2 cellular contexts compared by ENCODE assay signal in the genomic region with DNA sequence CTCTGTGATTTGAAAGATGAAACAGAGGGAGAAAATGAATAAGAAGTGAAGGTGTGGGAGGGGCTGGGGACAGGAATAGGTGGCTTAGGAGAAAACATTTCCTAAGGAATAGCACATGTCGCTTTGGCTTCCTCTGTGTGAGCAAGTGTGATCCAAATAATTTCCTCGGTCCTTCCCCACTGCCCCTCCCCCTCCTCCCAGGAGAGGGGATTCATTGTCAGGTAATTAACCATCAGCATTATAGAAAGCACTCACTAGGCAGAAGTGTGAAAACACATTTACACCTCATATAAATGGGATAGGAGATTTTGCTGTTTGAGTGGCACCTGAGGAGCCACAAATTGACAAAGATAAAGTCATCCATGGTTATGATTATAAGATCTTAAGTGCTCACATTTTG.
TF ChIP-seq lines count a peak whose summit lies in the region.

No MANE protein-coding gene starts in this region.

TF ChIP-seq in GM23338, 12 proteins besides CTCF, POLR2A, EP300 and RAD21 (continued from another document):
- TF ChIP-seq, protein P1, sequence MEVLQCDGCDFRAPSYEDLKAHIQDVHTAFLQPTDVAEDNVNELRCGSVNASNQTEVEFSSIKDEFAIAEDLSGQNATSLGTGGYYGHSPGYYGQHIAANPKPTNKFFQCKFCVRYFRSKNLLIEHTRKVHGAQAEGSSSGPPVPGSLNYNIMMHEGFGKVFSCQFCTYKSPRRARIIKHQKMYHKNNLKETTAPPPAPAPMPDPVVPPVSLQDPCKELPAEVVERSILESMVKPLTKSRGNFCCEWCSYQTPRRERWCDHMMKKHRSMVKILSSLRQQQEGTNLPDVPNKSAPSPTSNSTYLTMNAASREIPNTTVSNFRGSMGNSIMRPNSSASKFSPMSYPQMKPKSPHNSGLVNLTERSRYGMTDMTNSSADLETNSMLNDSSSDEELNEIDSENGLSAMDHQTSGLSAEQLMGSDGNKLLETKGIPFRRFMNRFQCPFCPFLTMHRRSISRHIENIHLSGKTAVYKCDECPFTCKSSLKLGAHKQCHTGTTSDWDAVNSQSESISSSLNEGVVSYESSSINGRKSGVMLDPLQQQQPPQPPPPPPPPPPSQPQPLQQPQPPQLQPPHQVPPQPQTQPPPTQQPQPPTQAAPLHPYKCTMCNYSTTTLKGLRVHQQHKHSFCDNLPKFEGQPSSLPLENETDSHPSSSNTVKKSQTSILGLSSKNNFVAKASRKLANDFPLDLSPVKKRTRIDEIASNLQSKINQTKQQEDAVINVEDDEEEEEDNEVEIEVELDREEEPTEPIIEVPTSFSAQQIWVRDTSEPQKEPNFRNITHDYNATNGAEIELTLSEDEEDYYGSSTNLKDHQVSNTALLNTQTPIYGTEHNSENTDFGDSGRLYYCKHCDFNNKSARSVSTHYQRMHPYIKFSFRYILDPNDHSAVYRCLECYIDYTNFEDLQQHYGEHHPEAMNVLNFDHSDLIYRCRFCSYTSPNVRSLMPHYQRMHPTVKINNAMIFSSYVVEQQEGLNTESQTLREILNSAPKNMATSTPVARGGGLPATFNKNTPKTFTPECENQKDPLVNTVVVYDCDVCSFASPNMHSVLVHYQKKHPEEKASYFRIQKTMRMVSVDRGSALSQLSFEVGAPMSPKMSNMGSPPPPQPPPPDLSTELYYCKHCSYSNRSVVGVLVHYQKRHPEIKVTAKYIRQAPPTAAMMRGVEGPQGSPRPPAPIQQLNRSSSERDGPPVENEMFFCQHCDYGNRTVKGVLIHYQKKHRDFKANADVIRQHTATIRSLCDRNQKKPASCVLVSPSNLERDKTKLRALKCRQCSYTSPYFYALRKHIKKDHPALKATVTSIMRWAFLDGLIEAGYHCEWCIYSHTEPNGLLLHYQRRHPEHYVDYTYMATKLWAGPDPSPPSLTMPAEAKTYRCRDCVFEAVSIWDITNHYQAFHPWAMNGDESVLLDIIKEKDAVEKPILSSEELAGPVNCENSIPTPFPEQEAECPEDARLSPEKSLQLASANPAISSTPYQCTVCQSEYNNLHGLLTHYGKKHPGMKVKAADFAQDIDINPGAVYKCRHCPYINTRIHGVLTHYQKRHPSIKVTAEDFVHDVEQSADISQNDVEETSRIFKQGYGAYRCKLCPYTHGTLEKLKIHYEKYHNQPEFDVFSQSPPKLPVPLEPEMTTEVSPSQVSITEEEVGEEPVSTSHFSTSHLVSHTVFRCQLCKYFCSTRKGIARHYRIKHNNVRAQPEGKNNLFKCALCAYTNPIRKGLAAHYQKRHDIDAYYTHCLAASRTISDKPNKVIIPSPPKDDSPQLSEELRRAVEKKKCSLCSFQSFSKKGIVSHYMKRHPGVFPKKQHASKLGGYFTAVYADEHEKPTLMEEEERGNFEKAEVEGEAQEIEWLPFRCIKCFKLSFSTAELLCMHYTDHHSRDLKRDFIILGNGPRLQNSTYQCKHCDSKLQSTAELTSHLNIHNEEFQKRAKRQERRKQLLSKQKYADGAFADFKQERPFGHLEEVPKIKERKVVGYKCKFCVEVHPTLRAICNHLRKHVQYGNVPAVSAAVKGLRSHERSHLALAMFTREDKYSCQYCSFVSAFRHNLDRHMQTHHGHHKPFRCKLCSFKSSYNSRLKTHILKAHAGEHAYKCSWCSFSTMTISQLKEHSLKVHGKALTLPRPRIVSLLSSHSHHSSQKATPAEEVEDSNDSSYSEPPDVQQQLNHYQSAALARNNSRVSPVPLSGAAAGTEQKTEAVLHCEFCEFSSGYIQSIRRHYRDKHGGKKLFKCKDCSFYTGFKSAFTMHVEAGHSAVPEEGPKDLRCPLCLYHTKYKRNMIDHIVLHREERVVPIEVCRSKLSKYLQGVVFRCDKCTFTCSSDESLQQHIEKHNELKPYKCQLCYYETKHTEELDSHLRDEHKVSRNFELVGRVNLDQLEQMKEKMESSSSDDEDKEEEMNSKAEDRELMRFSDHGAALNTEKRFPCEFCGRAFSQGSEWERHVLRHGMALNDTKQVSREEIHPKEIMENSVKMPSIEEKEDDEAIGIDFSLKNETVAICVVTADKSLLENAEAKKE (CRISPR knock-in tag; IDR thresholded peaks at IDR 0.05) = no peak
- TF ChIP-seq ZNF331 (CRISPR knock-in tag; IDR thresholded peaks at IDR 0.05; ENCODE audit: low read depth) (no peak), EZH2 (IDR thresholded peaks at IDR 0.05; ENCODE audit: low read depth, unreplicated experiment) (no peak)
- TF ChIP-seq, protein P2, sequence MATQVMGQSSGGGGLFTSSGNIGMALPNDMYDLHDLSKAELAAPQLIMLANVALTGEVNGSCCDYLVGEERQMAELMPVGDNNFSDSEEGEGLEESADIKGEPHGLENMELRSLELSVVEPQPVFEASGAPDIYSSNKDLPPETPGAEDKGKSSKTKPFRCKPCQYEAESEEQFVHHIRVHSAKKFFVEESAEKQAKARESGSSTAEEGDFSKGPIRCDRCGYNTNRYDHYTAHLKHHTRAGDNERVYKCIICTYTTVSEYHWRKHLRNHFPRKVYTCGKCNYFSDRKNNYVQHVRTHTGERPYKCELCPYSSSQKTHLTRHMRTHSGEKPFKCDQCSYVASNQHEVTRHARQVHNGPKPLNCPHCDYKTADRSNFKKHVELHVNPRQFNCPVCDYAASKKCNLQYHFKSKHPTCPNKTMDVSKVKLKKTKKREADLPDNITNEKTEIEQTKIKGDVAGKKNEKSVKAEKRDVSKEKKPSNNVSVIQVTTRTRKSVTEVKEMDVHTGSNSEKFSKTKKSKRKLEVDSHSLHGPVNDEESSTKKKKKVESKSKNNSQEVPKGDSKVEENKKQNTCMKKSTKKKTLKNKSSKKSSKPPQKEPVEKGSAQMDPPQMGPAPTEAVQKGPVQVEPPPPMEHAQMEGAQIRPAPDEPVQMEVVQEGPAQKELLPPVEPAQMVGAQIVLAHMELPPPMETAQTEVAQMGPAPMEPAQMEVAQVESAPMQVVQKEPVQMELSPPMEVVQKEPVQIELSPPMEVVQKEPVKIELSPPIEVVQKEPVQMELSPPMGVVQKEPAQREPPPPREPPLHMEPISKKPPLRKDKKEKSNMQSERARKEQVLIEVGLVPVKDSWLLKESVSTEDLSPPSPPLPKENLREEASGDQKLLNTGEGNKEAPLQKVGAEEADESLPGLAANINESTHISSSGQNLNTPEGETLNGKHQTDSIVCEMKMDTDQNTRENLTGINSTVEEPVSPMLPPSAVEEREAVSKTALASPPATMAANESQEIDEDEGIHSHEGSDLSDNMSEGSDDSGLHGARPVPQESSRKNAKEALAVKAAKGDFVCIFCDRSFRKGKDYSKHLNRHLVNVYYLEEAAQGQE (IDR thresholded peaks at IDR 0.05; ENCODE audit: unreplicated experiment) = no peak

TF ChIP-seq in WTC11, 78 proteins besides CTCF, POLR2A, EP300 and RAD21 (continued from another document):
- TF ChIP-seq, protein P3, sequence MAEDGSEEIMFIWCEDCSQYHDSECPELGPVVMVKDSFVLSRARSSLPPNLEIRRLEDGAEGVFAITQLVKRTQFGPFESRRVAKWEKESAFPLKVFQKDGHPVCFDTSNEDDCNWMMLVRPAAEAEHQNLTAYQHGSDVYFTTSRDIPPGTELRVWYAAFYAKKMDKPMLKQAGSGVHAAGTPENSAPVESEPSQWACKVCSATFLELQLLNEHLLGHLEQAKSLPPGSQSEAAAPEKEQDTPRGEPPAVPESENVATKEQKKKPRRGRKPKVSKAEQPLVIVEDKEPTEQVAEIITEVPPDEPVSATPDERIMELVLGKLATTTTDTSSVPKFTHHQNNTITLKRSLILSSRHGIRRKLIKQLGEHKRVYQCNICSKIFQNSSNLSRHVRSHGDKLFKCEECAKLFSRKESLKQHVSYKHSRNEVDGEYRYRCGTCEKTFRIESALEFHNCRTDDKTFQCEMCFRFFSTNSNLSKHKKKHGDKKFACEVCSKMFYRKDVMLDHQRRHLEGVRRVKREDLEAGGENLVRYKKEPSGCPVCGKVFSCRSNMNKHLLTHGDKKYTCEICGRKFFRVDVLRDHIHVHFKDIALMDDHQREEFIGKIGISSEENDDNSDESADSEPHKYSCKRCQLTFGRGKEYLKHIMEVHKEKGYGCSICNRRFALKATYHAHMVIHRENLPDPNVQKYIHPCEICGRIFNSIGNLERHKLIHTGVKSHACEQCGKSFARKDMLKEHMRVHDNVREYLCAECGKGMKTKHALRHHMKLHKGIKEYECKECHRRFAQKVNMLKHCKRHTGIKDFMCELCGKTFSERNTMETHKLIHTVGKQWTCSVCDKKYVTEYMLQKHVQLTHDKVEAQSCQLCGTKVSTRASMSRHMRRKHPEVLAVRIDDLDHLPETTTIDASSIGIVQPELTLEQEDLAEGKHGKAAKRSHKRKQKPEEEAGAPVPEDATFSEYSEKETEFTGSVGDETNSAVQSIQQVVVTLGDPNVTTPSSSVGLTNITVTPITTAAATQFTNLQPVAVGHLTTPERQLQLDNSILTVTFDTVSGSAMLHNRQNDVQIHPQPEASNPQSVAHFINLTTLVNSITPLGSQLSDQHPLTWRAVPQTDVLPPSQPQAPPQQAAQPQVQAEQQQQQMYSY (CRISPR knock-in tag; IDR thresholded peaks at IDR 0.05) = no peak
- TF ChIP-seq TCF7 (CRISPR knock-in tag; IDR thresholded peaks at IDR 0.05; ENCODE audit: low read depth) (no peak), NR2C2 (CRISPR knock-in tag; IDR thresholded peaks at IDR 0.05) (no peak)
- TF ChIP-seq, protein P4, sequence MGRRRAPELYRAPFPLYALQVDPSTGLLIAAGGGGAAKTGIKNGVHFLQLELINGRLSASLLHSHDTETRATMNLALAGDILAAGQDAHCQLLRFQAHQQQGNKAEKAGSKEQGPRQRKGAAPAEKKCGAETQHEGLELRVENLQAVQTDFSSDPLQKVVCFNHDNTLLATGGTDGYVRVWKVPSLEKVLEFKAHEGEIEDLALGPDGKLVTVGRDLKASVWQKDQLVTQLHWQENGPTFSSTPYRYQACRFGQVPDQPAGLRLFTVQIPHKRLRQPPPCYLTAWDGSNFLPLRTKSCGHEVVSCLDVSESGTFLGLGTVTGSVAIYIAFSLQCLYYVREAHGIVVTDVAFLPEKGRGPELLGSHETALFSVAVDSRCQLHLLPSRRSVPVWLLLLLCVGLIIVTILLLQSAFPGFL (CRISPR knock-in tag; IDR thresholded peaks at IDR 0.05; ENCODE audit: borderline replicate concordance) = no peak
- TF ChIP-seq, protein P5, sequence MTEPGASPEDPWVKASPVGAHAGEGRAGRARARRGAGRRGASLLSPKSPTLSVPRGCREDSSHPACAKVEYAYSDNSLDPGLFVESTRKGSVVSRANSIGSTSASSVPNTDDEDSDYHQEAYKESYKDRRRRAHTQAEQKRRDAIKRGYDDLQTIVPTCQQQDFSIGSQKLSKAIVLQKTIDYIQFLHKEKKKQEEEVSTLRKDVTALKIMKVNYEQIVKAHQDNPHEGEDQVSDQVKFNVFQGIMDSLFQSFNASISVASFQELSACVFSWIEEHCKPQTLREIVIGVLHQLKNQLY (CRISPR knock-in tag; IDR thresholded peaks at IDR 0.05) = no peak
- TF ChIP-seq, protein P6, sequence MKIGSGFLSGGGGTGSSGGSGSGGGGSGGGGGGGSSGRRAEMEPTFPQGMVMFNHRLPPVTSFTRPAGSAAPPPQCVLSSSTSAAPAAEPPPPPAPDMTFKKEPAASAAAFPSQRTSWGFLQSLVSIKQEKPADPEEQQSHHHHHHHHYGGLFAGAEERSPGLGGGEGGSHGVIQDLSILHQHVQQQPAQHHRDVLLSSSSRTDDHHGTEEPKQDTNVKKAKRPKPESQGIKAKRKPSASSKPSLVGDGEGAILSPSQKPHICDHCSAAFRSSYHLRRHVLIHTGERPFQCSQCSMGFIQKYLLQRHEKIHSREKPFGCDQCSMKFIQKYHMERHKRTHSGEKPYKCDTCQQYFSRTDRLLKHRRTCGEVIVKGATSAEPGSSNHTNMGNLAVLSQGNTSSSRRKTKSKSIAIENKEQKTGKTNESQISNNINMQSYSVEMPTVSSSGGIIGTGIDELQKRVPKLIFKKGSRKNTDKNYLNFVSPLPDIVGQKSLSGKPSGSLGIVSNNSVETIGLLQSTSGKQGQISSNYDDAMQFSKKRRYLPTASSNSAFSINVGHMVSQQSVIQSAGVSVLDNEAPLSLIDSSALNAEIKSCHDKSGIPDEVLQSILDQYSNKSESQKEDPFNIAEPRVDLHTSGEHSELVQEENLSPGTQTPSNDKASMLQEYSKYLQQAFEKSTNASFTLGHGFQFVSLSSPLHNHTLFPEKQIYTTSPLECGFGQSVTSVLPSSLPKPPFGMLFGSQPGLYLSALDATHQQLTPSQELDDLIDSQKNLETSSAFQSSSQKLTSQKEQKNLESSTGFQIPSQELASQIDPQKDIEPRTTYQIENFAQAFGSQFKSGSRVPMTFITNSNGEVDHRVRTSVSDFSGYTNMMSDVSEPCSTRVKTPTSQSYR (CRISPR knock-in tag; IDR thresholded peaks at IDR 0.05) = no peak
